22 cellular contexts compared by ENCODE assay signal in the genomic region with DNA sequence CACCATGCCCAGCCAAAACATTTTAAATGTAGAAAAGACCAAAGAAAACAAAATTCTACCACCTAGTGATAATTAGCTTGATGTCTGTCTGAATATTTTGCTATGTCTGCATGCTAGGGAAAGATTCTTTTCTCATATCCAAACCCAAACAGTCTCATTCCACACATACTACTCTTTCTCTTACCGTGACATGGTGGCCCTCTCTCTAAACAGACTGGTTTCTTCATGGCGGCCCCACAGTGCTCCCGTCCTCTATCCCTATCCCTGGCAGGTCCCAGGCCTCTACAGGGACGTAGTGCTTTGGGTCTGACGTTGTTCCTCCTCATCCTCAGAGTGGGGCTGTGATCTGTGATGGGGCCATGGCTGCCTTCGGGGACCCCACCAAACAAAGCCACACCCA.
"Had no signal": no experiment of that assay in that cellular context is flagged by ENCODE, and none has a peak within 500 bp of the region (broad histone marks: within the 10 kb centered on the region; RNA-seq: fewer than 3 reads in every experiment).

No MANE protein-coding gene starts in this region.

- H3K4me3 ChIP-seq: coronary artery, dorsolateral prefrontal cortex, lung, ovary, right atrium auricular region, sigmoid colon, skin epidermis had no signal

- H3K27ac Mint-ChIP-seq: nephron progenitor cell, type B pancreatic cell had no signal

- H3K27ac ChIP-seq: coronary artery, dorsolateral prefrontal cortex, ovary, right atrium auricular region, sigmoid colon, skin epidermis had no signal

- H3K4me3 Mint-ChIP-seq: nephron progenitor cell, type B pancreatic cell had no signal

- H3K27me3 ChIP-seq: dorsolateral prefrontal cortex, ovary, right atrium auricular region, sigmoid colon had no signal

- DNase-seq: dorsolateral prefrontal cortex; effector CD8-positive, alpha-beta T cell; foreskin melanocyte; head of caudate nucleus; hippocampal formation; left colon; left ventricle myocardium superior; mesenchymal stem cell; midbrain; nephron progenitor cell; nucleus accumbens; ovary; sigmoid colon; stimulated activated CD4-positive, alpha-beta T cell treated with anti-CD3 and anti-CD28 coated beads, Interleukin-2, amount 100 ng/mL, for 24 hours; stimulated activated CD4-positive, alpha-beta T cell treated with anti-CD3 and anti-CD28 coated beads, Interleukin-4, amount 100 ng/mL, for 4 hours; stimulated activated naive CD4-positive, alpha-beta T cell had no signal

- H3K9me3 Mint-ChIP-seq: nephron progenitor cell, type B pancreatic cell had no signal

- H3K36me3 Mint-ChIP-seq: type B pancreatic cell had no signal

- FAIRE-seq: urothelium cell line had no signal

- H3K9me3 ChIP-seq: ovary, right atrium auricular region, sigmoid colon had no signal

- H3K27me3 Mint-ChIP-seq: type B pancreatic cell had no signal

- H3K36me3 ChIP-seq: ovary, right atrium auricular region, sigmoid colon had no signal

- ATAC-seq: left colon, left ventricle myocardium superior had no signal

- H3K4me1 ChIP-seq: right atrium auricular region, sigmoid colon had no signal
